9 cellular contexts compared by ENCODE assay signal in the genomic region with DNA sequence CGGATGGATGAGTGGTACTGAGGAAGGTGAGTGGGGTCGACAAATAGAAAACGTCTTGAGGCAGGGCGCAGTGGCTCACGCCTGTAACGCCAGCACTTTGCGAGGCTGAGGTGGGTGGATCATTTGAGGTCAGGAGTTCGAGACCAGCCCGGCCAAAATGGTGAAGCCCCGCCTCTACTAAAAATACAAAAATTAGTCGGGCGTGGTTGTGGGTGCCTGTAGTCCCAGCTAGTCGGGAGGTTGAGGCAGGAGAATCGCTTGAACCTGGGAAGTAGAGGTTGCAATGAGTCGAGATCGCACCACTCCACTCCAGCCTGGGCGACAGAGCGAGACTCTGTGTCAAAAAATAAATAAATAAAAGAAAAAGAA. TPM values are rescaled to one million over a fixed set of nuclear protein-coding genes. Genes with fewer than 3 reads are reported as not detected.
DNase-seq lines count a peak whose midpoint lies in the region; ATAC-seq and TF ChIP-seq lines count a peak whose summit lies in the region.
"Not testable (repeated sequence)": the region's sequence is repeated elsewhere in the genome, so short reads cannot be mapped to it uniquely, and the experiment has no call there.
"Had no signal": no experiment of that assay in that cellular context is flagged by ENCODE, and none has a peak within 500 bp of the region (broad histone marks: within the 10 kb centered on the region; RNA-seq: fewer than 3 reads in every experiment).

No MANE protein-coding gene starts in this region.

- intact Hi-C loops in PC-3 (cut with micrococcal nuclease), result loop anchor here (1.0 to 2.0 kb wide), 4 partner anchors 29 to 461 kb away; partner anchors contain the start of gene JOSD2
- intact Hi-C loops in heart right ventricle (cut with DNase I), result loop anchor here in 1 of 10 donors (5.0 kb wide), 1 partner anchor 163 kb away; no protein-coding TSS in a partner anchor
- intact Hi-C loops in vagina (cut with DNase I), result not testable (repeated sequence)

- 12 to 15% methylated on average over 18 of the region's 18 CpGs for WGBS in heart right ventricle, 2 donors

- not testable (repeated sequence) for H3K79me2 ChIP-seq in PC-3 (ENCODE audit: low read length)

- not testable (repeated sequence) for H4K20me1 ChIP-seq in PC-3 (ENCODE audit: low read length)

- not testable (repeated sequence) for TF ChIP-seq POLR2A in vagina (IDR thresholded peaks at IDR 0.05)

- H3K4me1 ChIP-seq in PC-3 (ENCODE audit: insufficient read depth, low read length), result peaks cover 16% of the 10 kb centered on the region; the same call in 1 of the 2 replicates
- peaks cover 5 to 62% (median 27%) of the 10 kb centered on the region in 9 donors for H3K4me1 ChIP-seq in heart right ventricle
- H3K4me1 ChIP-seq in muscle layer of colon (ENCODE audit: insufficient read depth, low read length), result peaks cover 12% of the 10 kb centered on the region
- peaks cover 52% of the 10 kb centered on the region for H3K4me1 ChIP-seq in vagina

- peak overlapping the region; percentile 79 for H3K4me3 Mint-ChIP-seq in activated CD8-positive, alpha-beta memory T cell treated with anti-CD3 and anti-CD28 coated beads, Interleukin-2, amount 10 ng/mL, durations not matched to agents 7 days and 5 days
- H3K4me3 Mint-ChIP-seq in brain, result peak overlapping the region in 3 of 5 experiments; percentile 96 to 98 (median 96)

- peaks cover 64% of the 10 kb centered on the region for H3K4me1 Mint-ChIP-seq in activated CD8-positive, alpha-beta memory T cell treated with anti-CD3 and anti-CD28 coated beads, Interleukin-2, amount 10 ng/mL, durations not matched to agents 7 days and 5 days
- H3K4me1 Mint-ChIP-seq in brain, result peaks cover 72% of the 10 kb centered on the region

- not testable (repeated sequence) for H3K36me3 Mint-ChIP-seq in activated CD8-positive, alpha-beta memory T cell treated with anti-CD3 and anti-CD28 coated beads, Interleukin-2, amount 10 ng/mL, durations not matched to agents 7 days and 5 days; brain

- H3K27me3 Mint-ChIP-seq in activated CD8-positive, alpha-beta memory T cell treated with anti-CD3 and anti-CD28 coated beads, Interleukin-2, amount 10 ng/mL, durations not matched to agents 7 days and 5 days, result peaks cover 50% of the 10 kb centered on the region
- H3K27me3 Mint-ChIP-seq in brain, result peaks cover 64% of the 10 kb centered on the region

- POLR2A ChIA-PET in PC-3 (lab: Charles Lee; ENCODE audit: unreplicated experiment), result interaction anchor here (0.6 to 1.0 kb wide), 2 partner anchors 46 to 210 kb away, joined by 4 to 7 read pairs; partner anchors contain the start of gene NR1H2

- TF ChIP-seq CTCF in GM12864 (IDR thresholded peaks at IDR 0.05; ENCODE audit: low read depth, low read length, missing control alignments); PC-3 (conservative IDR thresholded peaks at IDR 0.05; ENCODE audit: low read depth, low read length); brain (conservative IDR thresholded peaks at IDR 0.05); heart right ventricle (IDR thresholded peaks at IDR 0.05); vagina (IDR thresholded peaks at IDR 0.05): not testable (repeated sequence)

- H3K9ac ChIP-seq in PC-3 (ENCODE audit: low read length); muscle layer of colon (ENCODE audit: low read length): not testable (repeated sequence)

- not testable (repeated sequence) for H3K36me3 ChIP-seq in PC-3 (ENCODE audit: low read depth, low read length); heart right ventricle; muscle layer of colon (ENCODE audit: insufficient read depth, low read length); vagina

- not testable (repeated sequence) for H3K9me3 ChIP-seq in PC-3 (ENCODE audit: low read length); heart right ventricle; muscle layer of colon (ENCODE audit: low read length); vagina

- not testable (repeated sequence) for DNase-seq in GM12864 (ENCODE audit: low read depth); PC-3; activated CD8-positive, alpha-beta memory T cell treated with anti-CD3 and anti-CD28 coated beads, Interleukin-2, amount 10 ng/mL, durations not matched to agents 7 days and 5 days; heart right ventricle; skeletal muscle cell (ENCODE audit: low read depth); vagina (ENCODE audit: extremely low spot score in 2 of 2)

- H3K4me3 ChIP-seq in GM12864 (ENCODE audit: low read depth, low read length), result peak overlapping the region; percentile 70
- H3K4me3 ChIP-seq in PC-3 (ENCODE audit: low read length), result peak overlapping the region; percentile 55
- H3K4me3 ChIP-seq in heart right ventricle, result peak overlapping the region in 9 of 10 donors; percentile 1 to 53 (median 45)
- peak overlapping the region; percentile 19 to 37 for H3K4me3 ChIP-seq in muscle layer of colon (ENCODE audit: low read depth in 1 of 2, low read length in 2 of 2)
- peak overlapping the region; percentile 33 for H3K4me3 ChIP-seq in skeletal muscle cell (ENCODE audit: low read depth, low read length)
- H3K4me3 ChIP-seq in vagina, result peak overlapping the region; percentile 12 to 26

- not testable (repeated sequence) for ATAC-seq in PC-3; activated CD8-positive, alpha-beta memory T cell treated with anti-CD3 and anti-CD28 coated beads, Interleukin-2, amount 10 ng/mL, durations not matched to agents 7 days and 5 days; heart right ventricle

- H3K9me3 Mint-ChIP-seq in activated CD8-positive, alpha-beta memory T cell treated with anti-CD3 and anti-CD28 coated beads, Interleukin-2, amount 10 ng/mL, durations not matched to agents 7 days and 5 days (ENCODE audit: low read depth), result not testable (repeated sequence)
- peaks cover 0 to 77% (median 36%) of the 10 kb centered on the region in 5 experiments for H3K9me3 Mint-ChIP-seq in brain

- peak overlapping the region; percentile 88 for H3K27ac Mint-ChIP-seq in activated CD8-positive, alpha-beta memory T cell treated with anti-CD3 and anti-CD28 coated beads, Interleukin-2, amount 10 ng/mL, durations not matched to agents 7 days and 5 days
- peak overlapping the region in 3 of 5 experiments; percentile 96 to 98 (median 98) for H3K27ac Mint-ChIP-seq in brain

- H3K27ac ChIP-seq in PC-3 (ENCODE audit: low read length); muscle layer of colon (ENCODE audit: low read depth, low read length): not testable (repeated sequence)
- H3K27ac ChIP-seq in heart right ventricle, result peak overlapping the region in 9 of 10 donors; percentile 16 to 83 (median 72)
- H3K27ac ChIP-seq in vagina, result peak overlapping the region; percentile 60

- CTCF ChIA-PET in PC-3 (lab: Charles Lee), result interaction anchor here (1.4 to 1.9 kb wide), 3 partner anchors 14 to 78 kb away, joined by 9 to 35 read pairs (median 12); no protein-coding TSS in a partner anchor
- CTCF ChIA-PET in activated CD8-positive, alpha-beta memory T cell treated with anti-CD3 and anti-CD28 coated beads, Interleukin-2, amount 10 ng/mL, durations not matched to agents 7 days and 5 days (lab: Charles Lee), result interaction anchor here (1.0 to 1.3 kb wide), 2 partner anchors 17 to 28 kb away, joined by 3 to 8 read pairs; no protein-coding TSS in a partner anchor

- not testable (repeated sequence) for H3F3A ChIP-seq in PC-3 (ENCODE audit: low read length, unreplicated experiment)

- not testable (repeated sequence) for BruUV-seq in PC-3 (replicated peaks; lab: Mats Ljungman, UMichigan)

- H3K4me2 ChIP-seq in PC-3 (ENCODE audit: low read length), result peak overlapping the region; percentile 72

- peak overlapping the region; percentile 72 for H2AFZ ChIP-seq in PC-3 (ENCODE audit: low read length)

- not testable (repeated sequence) for H3K9me2 ChIP-seq in PC-3 (replicated peaks; ENCODE audit: low read length)

- H3K27me3 ChIP-seq in PC-3 (ENCODE audit: low read length); vagina: not testable (repeated sequence)
- H3K27me3 ChIP-seq in heart right ventricle (peaks cover 0 to 86% (median 64%) of the 10 kb centered on the region in 7 donors), muscle layer of colon (ENCODE audit: control insufficient read depth in 1 of 2, insufficient read depth in 2 of 2, low read length in 2 of 2) (peaks cover 53 to 82% of the 10 kb centered on the region in 2 donors)

RNA-seq across cellular contexts. Expression of gene KCNC3, which starts 0.7 kb away (rescaled TPM):
- total RNA-seq in PC-3 (2014; rRNA removed) (3.1 and 3.6 TPM in 2 replicates), heart right ventricle (1 to 10 TPM; 1.4 to 4.0 (median 2.4) TPM), vagina (0.98 TPM)
- total RNA-seq in activated CD8-positive, alpha-beta memory T cell treated with anti-CD3 and anti-CD28 coated beads, Interleukin-2, amount 10 ng/mL, durations not matched to agents 7 days and 5 days, result 1 to 10 TPM; 1.3 to 2.3 TPM
- polyA plus RNA-seq in brain (ENCODE audit: insufficient read depth, low read depth, low replicate concordance) (12.3 TPM), heart right ventricle (1 to 10 TPM in 1 of 2 donors, under 1 TPM in 1; 0.88 to 1.1 TPM)
- total RNA-seq: MCF 10A had no signal

RNA-seq across cellular contexts. Expression of gene NAPSA, which starts 35.5 kb away (rescaled TPM):
- total RNA-seq in PC-3 (2014; rRNA removed) (1.2 and 3.0 TPM in 2 replicates), heart right ventricle (under 1 TPM in 2 of 10 donors, not detected in 8; 0.22 to 0.56 TPM), vagina (0.74 TPM)
- 1 to 10 TPM; 5.3 to 8.8 TPM for total RNA-seq in activated CD8-positive, alpha-beta memory T cell treated with anti-CD3 and anti-CD28 coated beads, Interleukin-2, amount 10 ng/mL, durations not matched to agents 7 days and 5 days
- polyA plus RNA-seq in brain (ENCODE audit: insufficient read depth, low read depth, low replicate concordance) (0.17 TPM), heart right ventricle (1 to 10 TPM in 1 of 2 donors, under 1 TPM in 1; 0.25 to 1.1 TPM)

RNA-seq across cellular contexts. Expression of gene NR1H2, which starts 46.3 kb away (rescaled TPM):
- total RNA-seq in PC-3 (2014; rRNA removed), result 130 and 152 TPM in 2 replicates
- total RNA-seq in activated CD8-positive, alpha-beta memory T cell treated with anti-CD3 and anti-CD28 coated beads, Interleukin-2, amount 10 ng/mL, durations not matched to agents 7 days and 5 days, result 10 to 100 TPM; 62.2 to 69.8 TPM
- 79.4 TPM for polyA plus RNA-seq in brain (ENCODE audit: insufficient read depth, low read depth, low replicate concordance)
- total RNA-seq in heart right ventricle, result 10 to 100 TPM; 64.0 to 96.7 (median 69.8) TPM
- polyA plus RNA-seq in heart right ventricle, result 100 to 1,000 TPM in 1 of 2 donors, 10 to 100 TPM in 1; 90.7 to 125 TPM
- 84.7 TPM for total RNA-seq in vagina

RNA-seq across cellular contexts. Expression of gene POLD1, which starts 54.2 kb away (rescaled TPM):
- total RNA-seq in PC-3 (2014; rRNA removed) (165 and 210 TPM in 2 replicates), heart right ventricle (10 to 100 TPM in 6 of 10 donors, 1 to 10 TPM in 4; 4.2 to 15.0 (median 10.7) TPM), vagina (16.7 TPM)
- 100 to 1,000 TPM; 158 to 215 TPM for total RNA-seq in activated CD8-positive, alpha-beta memory T cell treated with anti-CD3 and anti-CD28 coated beads, Interleukin-2, amount 10 ng/mL, durations not matched to agents 7 days and 5 days
- polyA plus RNA-seq in brain (ENCODE audit: insufficient read depth, low read depth, low replicate concordance) (29.2 TPM), heart right ventricle (10 to 100 TPM; 14.2 to 28.3 TPM)

Comparison
In these comparisons a context has a peak if more than half of its experiments do, and no peak if none do; other contexts are left out.
1. H3K4me3 ChIP-seq: peak in every context shown above with its lines; median percentile 70 in GM12864; 55 in PC-3; 45 in heart right ventricle; 33 in skeletal muscle cell; 28 in muscle layer of colon; 19 in vagina.